In genomic region chr12:116026768-116027550, GRCh38 we compare ENCODE assay signal across 17 cellular contexts.
DNase-seq lines count a peak whose midpoint lies in the region; ATAC-seq lines count a peak whose summit lies in the region.
"Had no signal": no experiment of that assay in that cellular context is flagged by ENCODE, and none has a peak within 500 bp of the region (broad histone marks: within the 10 kb centered on the region; RNA-seq: fewer than 3 reads in every experiment).

No MANE protein-coding gene starts in this region.

- no peak overlapping the region for H3K4me3 ChIP-seq in right cardiac atrium (ENCODE audit: low read length)
- H3K4me3 ChIP-seq: heart right ventricle, lung, thyroid gland had no signal

- no peaks in the 10 kb centered on the region for H3K9me3 ChIP-seq in right cardiac atrium (ENCODE audit: control insufficient read depth, low read length)
- H3K9me3 ChIP-seq: thyroid gland had no signal

- H3K4me1 Mint-ChIP-seq in activated naive CD8-positive, alpha-beta T cell treated with anti-CD3 and anti-CD28 coated beads, Interleukin-2, amount 50 U/mL, for 24 hours = peaks cover 32% of the 10 kb centered on the region

- peaks cover 8% of the 10 kb centered on the region for H3K9me3 Mint-ChIP-seq in activated naive CD8-positive, alpha-beta T cell treated with anti-CD3 and anti-CD28 coated beads, Interleukin-2, amount 50 U/mL, for 24 hours

- intact Hi-C loops in Right ventricle myocardium superior (cut with DNase I) (no loop called here), right cardiac atrium (cut with DNase I) (no loop called here)

- no peak for DNase-seq in Right ventricle myocardium superior
- no peak for DNase-seq in right cardiac atrium
- DNase-seq in activated naive CD8-positive, alpha-beta T cell treated with anti-CD3 and anti-CD28 coated beads, Interleukin-2, amount 50 U/mL, for 24 hours = no peak
- DNase-seq in medulla oblongata (ENCODE audit: extremely low spot score) = peak; percentile 16
- no peak for DNase-seq in NCI-H446 (lab: John Stamatoyannopoulos, UW)
- no peak for DNase-seq in NCI-H1105 treated with DMSO at 0.1 percent for 48 hours (lab: John Stamatoyannopoulos, UW)
- DNase-seq: DMS153, heart right ventricle, NCI-H1694 treated with DMSO at 0.1 percent for 48 hours, NCI-H226, RPMI8226 had no signal

- H3K36me3 Mint-ChIP-seq in activated naive CD8-positive, alpha-beta T cell treated with anti-CD3 and anti-CD28 coated beads, Interleukin-2, amount 50 U/mL, for 24 hours (ENCODE audit: low read depth) = peaks cover 9% of the 10 kb centered on the region

- no peaks in the 10 kb centered on the region for H3K4me1 ChIP-seq in right cardiac atrium (ENCODE audit: control insufficient read depth, insufficient read depth, low read length)

- no peaks in the 10 kb centered on the region for H3K27me3 Mint-ChIP-seq in activated naive CD8-positive, alpha-beta T cell treated with anti-CD3 and anti-CD28 coated beads, Interleukin-2, amount 50 U/mL, for 24 hours

- peak overlapping the region; percentile 43 for H3K27ac Mint-ChIP-seq in activated naive CD8-positive, alpha-beta T cell treated with anti-CD3 and anti-CD28 coated beads, Interleukin-2, amount 50 U/mL, for 24 hours

- peak overlapping the region; percentile 25 for H3K4me3 Mint-ChIP-seq in activated naive CD8-positive, alpha-beta T cell treated with anti-CD3 and anti-CD28 coated beads, Interleukin-2, amount 50 U/mL, for 24 hours
- H3K4me3 Mint-ChIP-seq: CD14-positive monocyte had no signal

- H3K27ac ChIP-seq in right cardiac atrium (ENCODE audit: low read length) = no peak overlapping the region
- H3K27ac ChIP-seq: heart right ventricle, HL-60, thyroid gland had no signal

- WGBS in right cardiac atrium = 76% methylated on average over 7 of the region's 7 CpGs

- ATAC-seq in Right ventricle myocardium superior (ENCODE audit: poor library complexity) (peak; percentile 41), right cardiac atrium (no peak), HG02588 (IDR thresholded peaks at IDR 0.05; ENCODE audit: unreplicated experiment) (no peak), GM21717 (IDR thresholded peaks at IDR 0.05; ENCODE audit: unreplicated experiment) (no peak)
- no peak for ATAC-seq in activated naive CD8-positive, alpha-beta T cell treated with anti-CD3 and anti-CD28 coated beads, Interleukin-2, amount 50 U/mL, for 24 hours

- no peaks in the 10 kb centered on the region for H3K27me3 ChIP-seq in right cardiac atrium (ENCODE audit: control insufficient read depth, insufficient read depth)
- H3K27me3 ChIP-seq: heart right ventricle, thyroid gland had no signal
